In the genomic region with DNA sequence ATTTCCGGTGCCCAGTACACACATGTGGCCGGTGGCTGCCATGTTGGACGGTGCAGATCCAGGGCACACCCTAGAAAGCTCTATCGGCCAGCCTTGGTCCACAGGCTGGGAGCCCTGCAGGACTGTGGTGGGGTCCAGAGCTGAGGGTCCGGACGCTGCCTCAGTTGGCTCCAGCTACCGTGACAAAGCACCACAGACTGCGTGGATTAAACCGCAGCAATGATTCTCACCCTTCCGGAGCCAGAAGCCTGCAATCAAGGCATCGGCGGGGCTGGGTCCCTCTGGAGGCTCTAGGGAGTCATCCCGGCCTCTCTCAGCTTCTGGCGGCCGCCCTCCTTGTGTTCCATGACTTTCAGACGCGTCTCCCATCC, we compare ENCODE assay signal across 1 cellular context.
TF ChIP-seq lines count a peak whose summit lies in the region.

No MANE protein-coding gene starts in this region.

TF ChIP-seq in H1, 55 proteins besides CTCF, POLR2A, EP300 and RAD21:
- no peak for TF ChIP-seq SAP30 (IDR thresholded peaks at IDR 0.05; ENCODE audit: insufficient read depth, insufficient replicate concordance, low read length)
- no peak for TF ChIP-seq SP4 (IDR thresholded peaks at IDR 0.05; ENCODE audit: low read length)
- TF ChIP-seq CHD2 (IDR thresholded peaks at IDR 0.05; ENCODE audit: low read length), result no peak
- no peak for TF ChIP-seq JUND (IDR thresholded peaks at IDR 0.05; ENCODE audit: low read length)
- no peak for TF ChIP-seq POU5F1 (IDR thresholded peaks at IDR 0.05; ENCODE audit: low read depth, low read length)
- no peak for TF ChIP-seq RNF2 (IDR thresholded peaks at IDR 0.05; ENCODE audit: borderline replicate concordance, low read depth, low read length, missing control alignments, poor library complexity, severe bottlenecking)
- TF ChIP-seq BRCA1 (IDR thresholded peaks at IDR 0.05; ENCODE audit: low read depth, low read length), result no peak
- TF ChIP-seq MAFK (IDR thresholded peaks at IDR 0.05; ENCODE audit: low read depth, low read length), result no peak
- no peak for TF ChIP-seq ATF3 (IDR thresholded peaks at IDR 0.05; ENCODE audit: insufficient read depth, low read depth, low read length)
- TF ChIP-seq FOSL1 (IDR thresholded peaks at IDR 0.05; ENCODE audit: insufficient read depth, low read depth, low read length), result no peak
- no peak for TF ChIP-seq USF2 (IDR thresholded peaks at IDR 0.05; ENCODE audit: low read length)
- TF ChIP-seq SRF (IDR thresholded peaks at IDR 0.05; ENCODE audit: low read depth, low read length), result no peak
- TF ChIP-seq KDM1A (IDR thresholded peaks at IDR 0.05; ENCODE audit: borderline replicate concordance, low read length), result no peak
- no peak for TF ChIP-seq SUZ12 (IDR thresholded peaks at IDR 0.05; ENCODE audit: low read length)
TF ChIP-seq in H1: peak in this region for 0.
